10 cellular contexts compared by ENCODE assay signal in genomic region chr1:226637147-226637935, GRCh38.
DNase-seq lines count a peak whose midpoint lies in the region; ATAC-seq, FAIRE-seq and TF ChIP-seq lines count a peak whose summit lies in the region.
"Had no signal": no experiment of that assay in that cellular context is flagged by ENCODE, and none has a peak within 500 bp of the region (broad histone marks: within the 10 kb centered on the region; RNA-seq: fewer than 3 reads in every experiment).

No MANE protein-coding gene starts in this region.

- intact Hi-C loops in Right ventricle myocardium superior (cut with DNase I) = no loop called here
- intact Hi-C loops in sciatic nerve (cut with DNase I) = loop anchor here (5.0 to 10.0 kb wide), 2 partner anchors 190 to 797 kb away; no protein-coding TSS in a partner anchor
- intact Hi-C loops in body of pancreas (cut with DNase I) = loop anchor here (5.0 kb wide), 1 partner anchor 190 kb away; no protein-coding TSS in a partner anchor

- peak overlapping the region in 1 of 4 donors; percentile 25 for H3K27ac ChIP-seq in body of pancreas
- H3K27ac ChIP-seq: SK-N-MC had no signal

- no peak for TF ChIP-seq CTCF in body of pancreas (IDR thresholded peaks at IDR 0.05)

- DNase-seq in GM04504 (ENCODE audit: low read depth) = peak; percentile 28
- peak; percentile 69 for DNase-seq in Right ventricle myocardium superior
- DNase-seq in sciatic nerve (ENCODE audit: low spot score) = peak; percentile 75
- no peak for DNase-seq in body of pancreas
- no peak for DNase-seq in kidney glomerular epithelial cell (lab: John Stamatoyannopoulos, UW)
- DNase-seq in glomerular visceral epithelial cell (ENCODE audit: extremely low spot score) = no peak
- DNase-seq in COLO668 (lab: John Stamatoyannopoulos, UW; ENCODE audit: unreplicated experiment) = no peak
- DNase-seq: stimulated activated CD4-positive, alpha-beta T cell treated with anti-CD3 and anti-CD28 coated beads, Interleukin-12 subunit alpha, Interleukin-12 subunit beta, amount 100 ng/mL, for 4 hours had no signal

- H3K36me3 ChIP-seq in body of pancreas (replicated peaks in 1 of 2; ENCODE audit: insufficient read depth in 1 of 2, low read depth in 2 of 2) = no peaks in the 10 kb centered on the region

- ATAC-seq in Right ventricle myocardium superior (ENCODE audit: poor library complexity) (peak; percentile 73), sciatic nerve (peak; percentile 62), body of pancreas (no peak)

- peak; percentile 88 for FAIRE-seq in TTC549 (lab: Jason Lieb, UNC)

- no peaks in the 10 kb centered on the region for H3K27me3 ChIP-seq in body of pancreas

- WGBS in body of pancreas, 2 donors = 80 to 86% methylated on average over 28 of the region's 29 CpGs

- H3K9me3 ChIP-seq in body of pancreas = no peaks in the 10 kb centered on the region

- no peak for TF ChIP-seq POLR2A in body of pancreas (IDR thresholded peaks at IDR 0.05)

- H3K4me3 ChIP-seq in body of pancreas = no peak overlapping the region
- H3K4me3 ChIP-seq: SK-N-MC had no signal

- peaks cover 7% of the 10 kb centered on the region for H3K4me1 ChIP-seq in body of pancreas

Comparison
In these comparisons a context has a peak if more than half of its experiments do, and no peak if none do; other contexts are left out.
1. DNase-seq: peak in GM04504 (single experiment), Right ventricle myocardium superior (single experiment) and sciatic nerve (single experiment); none in body of pancreas (0 of 4), kidney glomerular epithelial cell (single experiment), glomerular visceral epithelial cell (single experiment) and COLO668 (single experiment).